ENCODE assay signal across 25 cellular contexts in the genomic region with DNA sequence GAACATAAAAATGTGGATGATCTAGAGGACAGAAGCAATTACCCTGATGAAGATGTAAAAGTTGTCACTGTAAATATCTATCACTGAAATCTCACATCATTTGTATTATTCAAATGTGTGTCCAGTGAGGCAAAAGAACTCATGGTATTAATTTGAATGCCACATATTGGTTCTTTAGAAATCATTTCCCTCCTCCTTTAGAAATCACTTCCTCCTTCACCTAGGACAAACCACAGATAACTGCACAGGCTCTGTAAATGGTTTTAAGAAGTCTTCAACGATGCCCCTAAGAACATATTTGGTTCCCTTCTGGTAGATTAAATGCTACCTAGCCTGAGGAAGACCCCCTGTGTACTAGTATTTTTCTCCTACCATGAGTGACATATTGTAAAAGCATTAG.
"Had no signal": no experiment of that assay in that cellular context is flagged by ENCODE, and none has a peak within 500 bp of the region (broad histone marks: within the 10 kb centered on the region; RNA-seq: fewer than 3 reads in every experiment).

No MANE protein-coding gene starts in this region.

- H3K36me3 ChIP-seq: esophagus muscularis mucosa, gastroesophageal sphincter, heart left ventricle, neutrophil, pancreas, right lobe of liver, thoracic aorta, tibial nerve, upper lobe of left lung had no signal

- H3K4me3 ChIP-seq: esophagus muscularis mucosa, gastroesophageal sphincter, heart left ventricle, hepatocyte, lung, mucosa of descending colon, pancreas, right lobe of liver, thoracic aorta, tibial nerve, upper lobe of left lung had no signal

- H3K27me3 ChIP-seq: hepatocyte had no signal

- ATAC-seq: foreskin keratinocyte; gastroesophageal sphincter; heart left ventricle; left lobe of liver; mucosa of descending colon; natural killer cell treated with Interleukin-12 subunit alpha and Interleukin-12 subunit beta and Interleukin-15 and Interleukin-18, amount 100 ng/mL, for 72 hours; pancreas; right lobe of liver; stimulated activated naive B cell treated with anti-CD40 and anti-IgM and Interleukin-4, amounts not matched to agents 10 μg/mL and 1 μg/mL and 100 μg/mL, for 72 hours had no signal

- H3K4me1 ChIP-seq: esophagus muscularis mucosa, foreskin keratinocyte, gastroesophageal sphincter, heart left ventricle, pancreas, right lobe of liver, tibial nerve, upper lobe of left lung had no signal

- DNase-seq: dermis blood vessel endothelial cell; effector memory CD4-positive, alpha-beta T cell; foreskin keratinocyte; heart left ventricle; kidney; mesenchymal stem cell; mucosa of descending colon; naive B cell; pancreas; retina; right lobe of liver; small intestine; stimulated activated CD4-positive, alpha-beta T cell treated with anti-CD3 and anti-CD28 coated beads, Interleukin-15, amount 100 ng/mL, for 24 hours; stimulated activated CD4-positive, alpha-beta T cell treated with anti-CD3 and anti-CD28 coated beads, Interleukin-2, amount 100 ng/mL, for 48 hours; stimulated activated naive B cell treated with anti-CD40 and anti-IgM and Interleukin-4, amounts not matched to agents 10 μg/mL and 1 μg/mL and 100 μg/mL, for 72 hours; upper lobe of left lung had no signal

- H3K27ac ChIP-seq: esophagus muscularis mucosa, foreskin keratinocyte, gastroesophageal sphincter, heart left ventricle, hepatocyte, neutrophil, pancreas, right lobe of liver, thoracic aorta, tibial nerve, upper lobe of left lung had no signal

- H3K9me3 ChIP-seq: esophagus muscularis mucosa, mucosa of descending colon, neutrophil, pancreas, right lobe of liver, thoracic aorta, tibial nerve, upper lobe of left lung had no signal
